ENCODE assay signal across 15 cellular contexts in genomic region chr4:176054942-176055341, GRCh38. TPM values are rescaled to one million over a fixed set of nuclear protein-coding genes. Genes with fewer than 3 reads are reported as not detected.
DNase-seq lines count a peak whose midpoint lies in the region; ATAC-seq, FAIRE-seq and TF ChIP-seq lines count a peak whose summit lies in the region.
"Had no signal": no experiment of that assay in that cellular context is flagged by ENCODE, and none has a peak within 500 bp of the region (broad histone marks: within the 10 kb centered on the region; RNA-seq: fewer than 3 reads in every experiment).

No MANE protein-coding gene starts in this region.

- POLR2A ChIA-PET in CD4-positive, alpha-beta memory T cell (lab: Charles Lee; ENCODE audit: partially characterized antibody) = no interaction called here

- ATAC-seq in mucosa of descending colon = no peak
- ATAC-seq: activated CD8-positive, alpha-beta memory T cell treated with anti-CD3 and anti-CD28 coated beads, Interleukin-2, amount 10 ng/mL, durations not matched to agents 7 days and 5 days had no signal

- FAIRE-seq in urothelium cell line (lab: Jason Lieb, UNC) = no peak
- FAIRE-seq: endothelial cell of umbilical vein, keratinocyte had no signal

- no peak overlapping the region for H3K27ac ChIP-seq in CD4-positive, alpha-beta memory T cell (ENCODE audit: low read depth, low read length)
- H3K27ac ChIP-seq: prostate gland, uterus had no signal

- H3K27ac Mint-ChIP-seq in osteocyte (ENCODE audit: unreplicated experiment) = no peak overlapping the region
- H3K27ac Mint-ChIP-seq in CD4-positive, alpha-beta memory T cell = no peak overlapping the region
- no peak overlapping the region for H3K27ac Mint-ChIP-seq in activated T-helper 1 cell treated with anti-CD3 and anti-CD28 coated beads, Interleukin-12 subunit alpha, Interleukin-12 subunit beta, Interleukin-2, Interleukin-4 antibody, amounts not matched to agents 30 ng/mL and 10 ng/mL and 1 ng/mL, durations not matched to agents 14 hours and 24 hours and 36 hours
- H3K27ac Mint-ChIP-seq: activated CD8-positive, alpha-beta memory T cell treated with anti-CD3 and anti-CD28 coated beads, Interleukin-2, amount 10 ng/mL, durations not matched to agents 7 days and 5 days had no signal

- H3K4me3 Mint-ChIP-seq in osteocyte (ENCODE audit: unreplicated experiment) = no peak overlapping the region
- H3K4me3 Mint-ChIP-seq in CD4-positive, alpha-beta memory T cell = no peak overlapping the region
- no peak overlapping the region for H3K4me3 Mint-ChIP-seq in activated T-helper 1 cell treated with anti-CD3 and anti-CD28 coated beads, Interleukin-12 subunit alpha, Interleukin-12 subunit beta, Interleukin-2, Interleukin-4 antibody, amounts not matched to agents 30 ng/mL and 10 ng/mL and 1 ng/mL, durations not matched to agents 14 hours and 24 hours and 36 hours
- H3K4me3 Mint-ChIP-seq: activated CD8-positive, alpha-beta memory T cell treated with anti-CD3 and anti-CD28 coated beads, Interleukin-2, amount 10 ng/mL, durations not matched to agents 7 days and 5 days had no signal

- no peaks in the 10 kb centered on the region for H3K36me3 Mint-ChIP-seq in osteocyte (ENCODE audit: unreplicated experiment)
- H3K36me3 Mint-ChIP-seq in CD4-positive, alpha-beta memory T cell = no peaks in the 10 kb centered on the region
- H3K36me3 Mint-ChIP-seq in activated T-helper 1 cell treated with anti-CD3 and anti-CD28 coated beads, Interleukin-12 subunit alpha, Interleukin-12 subunit beta, Interleukin-2, Interleukin-4 antibody, amounts not matched to agents 30 ng/mL and 10 ng/mL and 1 ng/mL, durations not matched to agents 14 hours and 24 hours and 36 hours (ENCODE audit: low read depth) = no peaks in the 10 kb centered on the region
- H3K36me3 Mint-ChIP-seq: activated CD8-positive, alpha-beta memory T cell treated with anti-CD3 and anti-CD28 coated beads, Interleukin-2, amount 10 ng/mL, durations not matched to agents 7 days and 5 days had no signal

- intact Hi-C loops in mucosa of descending colon (cut with DNase I, micrococcal nuclease) = no loop called here
- intact Hi-C loops in CD4-positive, alpha-beta memory T cell (cut with micrococcal nuclease) = no loop called here
- intact Hi-C loops in activated T-helper 1 cell treated with anti-CD3 and anti-CD28 coated beads, Interleukin-12 subunit alpha, Interleukin-12 subunit beta, Interleukin-2, Interleukin-4 antibody, amounts not matched to agents 30 ng/mL and 10 ng/mL and 1 ng/mL, durations not matched to agents 14 hours and 24 hours and 36 hours (cut with micrococcal nuclease) = no loop called here

- DNase-seq in GM06990 (ENCODE audit: extremely low read depth, insufficient read length) = no peak
- DNase-seq in choroid plexus epithelial cell (ENCODE audit: low read depth) = peak; percentile 16
- no peak for DNase-seq in osteocyte (ENCODE audit: extremely low spot score, unreplicated experiment)
- DNase-seq in mucosa of descending colon = no peak
- no peak for DNase-seq in CD4-positive, alpha-beta memory T cell
- DNase-seq in urothelium cell line (ENCODE audit: low spot score) = no peak
- no peak for DNase-seq in activated T-helper 1 cell treated with anti-CD3 and anti-CD28 coated beads, Interleukin-12 subunit alpha, Interleukin-12 subunit beta, Interleukin-2, Interleukin-4 antibody, amounts not matched to agents 30 ng/mL and 10 ng/mL and 1 ng/mL, durations not matched to agents 14 hours and 24 hours and 36 hours (ENCODE audit: low spot score)
- DNase-seq: activated CD8-positive, alpha-beta memory T cell treated with anti-CD3 and anti-CD28 coated beads, Interleukin-2, amount 10 ng/mL, durations not matched to agents 7 days and 5 days; GDM1; NCI-H2171 treated with DMSO at 0.1 percent for 48 hours; uterus had no signal

- CTCF ChIA-PET in CD4-positive, alpha-beta memory T cell (lab: Charles Lee; ENCODE audit: partially characterized antibody) = no interaction called here

- no peaks in the 10 kb centered on the region for H3K4me1 ChIP-seq in mucosa of descending colon (ENCODE audit: low read depth)
- no peaks in the 10 kb centered on the region for H3K4me1 ChIP-seq in CD4-positive, alpha-beta memory T cell (ENCODE audit: insufficient read depth, low read length)
- H3K4me1 ChIP-seq: prostate gland, uterus had no signal

- H3K4me1 Mint-ChIP-seq in osteocyte (ENCODE audit: unreplicated experiment) = no peaks in the 10 kb centered on the region
- H3K4me1 Mint-ChIP-seq in CD4-positive, alpha-beta memory T cell = no peaks in the 10 kb centered on the region
- H3K4me1 Mint-ChIP-seq in activated T-helper 1 cell treated with anti-CD3 and anti-CD28 coated beads, Interleukin-12 subunit alpha, Interleukin-12 subunit beta, Interleukin-2, Interleukin-4 antibody, amounts not matched to agents 30 ng/mL and 10 ng/mL and 1 ng/mL, durations not matched to agents 14 hours and 24 hours and 36 hours (ENCODE audit: low read depth) = peaks cover 6% of the 10 kb centered on the region

- no peaks in the 10 kb centered on the region for H3K36me3 ChIP-seq in GM06990 (ENCODE audit: control insufficient read depth, insufficient read depth, low read length)
- no peaks in the 10 kb centered on the region for H3K36me3 ChIP-seq in mucosa of descending colon (ENCODE audit: low read depth)
- H3K36me3 ChIP-seq in CD4-positive, alpha-beta memory T cell (ENCODE audit: insufficient read depth, low read length) = no peaks in the 10 kb centered on the region
- H3K36me3 ChIP-seq: prostate gland, uterus had no signal

- H3K4me3 ChIP-seq in GM06990 (replicated peaks; ENCODE audit: low read depth, low read length) (no peak overlapping the region), choroid plexus epithelial cell (ENCODE audit: low read depth, low read length) (no peak overlapping the region), mucosa of descending colon (no peak overlapping the region)
- no peak overlapping the region for H3K4me3 ChIP-seq in CD4-positive, alpha-beta memory T cell (ENCODE audit: low read length in 2 of 2)
- H3K4me3 ChIP-seq: prostate gland, uterus had no signal

- no peaks in the 10 kb centered on the region for H3K9me3 Mint-ChIP-seq in osteocyte (ENCODE audit: unreplicated experiment)
- no peaks in the 10 kb centered on the region for H3K9me3 Mint-ChIP-seq in CD4-positive, alpha-beta memory T cell
- H3K9me3 Mint-ChIP-seq in activated T-helper 1 cell treated with anti-CD3 and anti-CD28 coated beads, Interleukin-12 subunit alpha, Interleukin-12 subunit beta, Interleukin-2, Interleukin-4 antibody, amounts not matched to agents 30 ng/mL and 10 ng/mL and 1 ng/mL, durations not matched to agents 14 hours and 24 hours and 36 hours = no peaks in the 10 kb centered on the region

- H3K27me3 ChIP-seq in GM06990 (replicated peaks; ENCODE audit: control insufficient read depth, insufficient read depth, low read length) = no peaks in the 10 kb centered on the region
- H3K27me3 ChIP-seq in CD4-positive, alpha-beta memory T cell (ENCODE audit: insufficient read depth, low read length) = no peaks in the 10 kb centered on the region
- H3K27me3 ChIP-seq: uterus had no signal

- H3K9me3 ChIP-seq in mucosa of descending colon = no peaks in the 10 kb centered on the region
- H3K9me3 ChIP-seq in CD4-positive, alpha-beta memory T cell (ENCODE audit: control insufficient read depth in 1 of 2, low read length in 2 of 2) = no peaks in the 10 kb centered on the region
- H3K9me3 ChIP-seq: prostate gland, uterus had no signal

- peaks cover 4% of the 10 kb centered on the region for H3K27me3 Mint-ChIP-seq in osteocyte (ENCODE audit: unreplicated experiment)
- no peaks in the 10 kb centered on the region for H3K27me3 Mint-ChIP-seq in CD4-positive, alpha-beta memory T cell
- peaks cover 2% of the 10 kb centered on the region for H3K27me3 Mint-ChIP-seq in activated T-helper 1 cell treated with anti-CD3 and anti-CD28 coated beads, Interleukin-12 subunit alpha, Interleukin-12 subunit beta, Interleukin-2, Interleukin-4 antibody, amounts not matched to agents 30 ng/mL and 10 ng/mL and 1 ng/mL, durations not matched to agents 14 hours and 24 hours and 36 hours (ENCODE audit: insufficient read depth)

- TF ChIP-seq CTCF in GM06990 (IDR thresholded peaks at IDR 0.05; ENCODE audit: insufficient read depth, low read length, poor library complexity, severe bottlenecking) = peak; percentile 33
- TF ChIP-seq CTCF in LNCAP (IDR thresholded peaks at IDR 0.05) = peak; percentile 14; the same call in 1 of the 2 replicates
- TF ChIP-seq CTCF in choroid plexus epithelial cell (conservative IDR thresholded peaks at IDR 0.05; ENCODE audit: low read depth, low read length) = peak; percentile 36
- peak; percentile 41 for TF ChIP-seq CTCF in osteocyte (IDR thresholded peaks at IDR 0.05)
- TF ChIP-seq CTCF in mucosa of descending colon (IDR thresholded peaks at IDR 0.05) = no peak

RNA-seq across cellular contexts. Expression of gene WDR17, which starts 10.7 kb away (rescaled TPM):
- total RNA-seq in osteocyte = 0.44 and 0.67 TPM in 2 replicates
- total RNA-seq in mucosa of descending colon = 1 to 10 TPM; 1.8 to 4.9 (median 2.4) TPM
- total RNA-seq in CD4-positive, alpha-beta memory T cell = under 1 TPM; 0.26 to 0.42 TPM
- under 1 TPM in 1 of 2 donors, not detected in 1; 0.20 TPM for polyA plus RNA-seq in CD4-positive, alpha-beta memory T cell
- total RNA-seq in activated T-helper 1 cell treated with anti-CD3 and anti-CD28 coated beads, Interleukin-12 subunit alpha, Interleukin-12 subunit beta, Interleukin-2, Interleukin-4 antibody, amounts not matched to agents 30 ng/mL and 10 ng/mL and 1 ng/mL, durations not matched to agents 14 hours and 24 hours and 36 hours = 1.5 and 1.6 TPM in 2 replicates
